Comparison of ENCODE assay signal across 23 cellular contexts in genomic region chr10:13221572-13221971, GRCh38. TPM values are rescaled to one million over a fixed set of nuclear protein-coding genes. Genes with fewer than 3 reads are reported as not detected.
"Had no signal": no experiment of that assay in that cellular context is flagged by ENCODE, and none has a peak within 500 bp of the region (broad histone marks: within the 10 kb centered on the region; RNA-seq: fewer than 3 reads in every experiment).

No MANE protein-coding gene starts in this region.

- H3K4me3 ChIP-seq: SJSA1, SK-N-MC had no signal

- DNase-seq: KG1, MV-4-11, NCI-H1048, NCI-H1105, NCI-H1417, NCI-H1436 treated with DMSO at 0.1 percent for 48 hours, NCI-H1694, NCI-H187 treated with DMSO at 0.1 percent for 48 hours, NCI-H2029 treated with DMSO at 0.1 percent for 48 hours, NCI-H2171 treated with DMSO at 0.1 percent for 48 hours, NCI-H524, NCI-H526 treated with DMSO at 0.1 percent for 48 hours, NCI-H748 treated with DMSO at 0.1 percent for 48 hours, Right ventricle myocardium superior, SIG-M5, SW 1271, T-cell had no signal

- H3K27me3 ChIP-seq: SJSA1 had no signal

- H3K36me3 ChIP-seq: SJSA1 had no signal

- H3K9me3 ChIP-seq: SJSA1 had no signal

- H3K4me1 ChIP-seq: SJSA1 had no signal

- H3K27ac ChIP-seq: HL-60, SJSA1, SK-N-MC had no signal

RNA-seq across cellular contexts. Expression of gene UCMA, which starts 12.6 kb away (rescaled TPM):
- total RNA-seq: MCF 10A, NCI-H460, Right ventricle myocardium superior, RPMI7951, SJSA1, T-cell had no signal
